Comparison of ENCODE assay signal across 12 cellular contexts in genomic region chr2:53600835-53601234, GRCh38.
DNase-seq lines count a peak whose midpoint lies in the region; ATAC-seq lines count a peak whose summit lies in the region.
"Had no signal": no experiment of that assay in that cellular context is flagged by ENCODE, and none has a peak within 500 bp of the region (broad histone marks: within the 10 kb centered on the region; RNA-seq: fewer than 3 reads in every experiment).

No MANE protein-coding gene starts in this region.

- H3K27me3 ChIP-seq in H7 (ENCODE audit: control insufficient read depth, insufficient read depth, low read length), result no peaks in the 10 kb centered on the region

- no peaks in the 10 kb centered on the region for H3K36me3 ChIP-seq in H7 (replicated peaks; ENCODE audit: control insufficient read depth, insufficient read depth, low read length)

- DNase-seq in DMS53 (lab: John Stamatoyannopoulos, UW) (peak; percentile 90), NCI-H1694 treated with DMSO at 0.1 percent for 48 hours (lab: John Stamatoyannopoulos, UW) (peak; percentile 94), RPMI7951 (ENCODE audit: low read depth) (peak; percentile 24), kidney tubule cell (ENCODE audit: low spot score) (peak; percentile 7), CD1c-positive myeloid dendritic cell (ENCODE audit: extremely low spot score) (no peak), sciatic nerve (ENCODE audit: low spot score) (no peak), H7 (no peak)
- DNase-seq: endodermal cell; GM23248; Right ventricle myocardium superior; stimulated activated CD4-positive, alpha-beta T cell treated with anti-CD3 and anti-CD28 coated beads, Interleukin-2, amount 100 ng/mL, for 48 hours had no signal

- ATAC-seq in GM19397 (IDR thresholded peaks at IDR 0.05; ENCODE audit: unreplicated experiment), result no peak
- no peak for ATAC-seq in sciatic nerve

- intact Hi-C loops in sciatic nerve (cut with DNase I), result no loop called here

- H3K4me3 ChIP-seq in H7 (ENCODE audit: insufficient read depth, low read depth, low read length), result no peak overlapping the region
- H3K4me3 ChIP-seq: GM23248 had no signal

Comparison
In these comparisons a context has a peak if more than half of its experiments do, and no peak if none do; other contexts are left out.
1. DNase-seq: peak in DMS53 (single experiment), NCI-H1694 treated with DMSO at 0.1 percent for 48 hours (single experiment), RPMI7951 (single experiment) and kidney tubule cell (single experiment); none in CD1c-positive myeloid dendritic cell (single experiment), sciatic nerve (single experiment) and H7 (single experiment).